14 cellular contexts compared by ENCODE assay signal in the genomic region with DNA sequence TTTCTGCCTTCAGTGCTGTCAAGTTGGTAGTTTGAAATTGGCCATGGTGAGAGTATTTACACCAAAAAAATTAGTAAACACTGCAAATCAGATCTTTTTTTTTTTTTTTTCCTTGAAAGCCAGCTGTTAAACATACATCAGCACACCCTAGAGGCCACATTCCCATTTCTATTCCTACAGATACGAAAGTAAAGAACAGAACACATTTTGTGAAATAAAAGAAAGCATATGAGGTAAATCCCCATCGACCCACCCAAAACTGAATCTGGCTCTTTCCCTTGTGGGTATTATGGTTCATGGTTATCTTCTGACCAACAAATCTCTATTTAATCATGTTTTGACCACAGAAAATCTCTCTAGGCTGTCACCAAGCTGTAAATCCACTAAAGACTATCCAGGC. TPM values are rescaled to one million over a fixed set of nuclear protein-coding genes. Genes with fewer than 3 reads are reported as not detected.
DNase-seq lines count a peak whose midpoint lies in the region; ATAC-seq and TF ChIP-seq lines count a peak whose summit lies in the region.
"Had no signal": no experiment of that assay in that cellular context is flagged by ENCODE, and none has a peak within 500 bp of the region (broad histone marks: within the 10 kb centered on the region; RNA-seq: fewer than 3 reads in every experiment).

No MANE protein-coding gene starts in this region.

- H3K4me1 Mint-ChIP-seq in activated CD8-positive, alpha-beta T cell treated with anti-CD3 and anti-CD28 coated beads for 36 hours (ENCODE audit: low read depth): peaks cover 4% of the 10 kb centered on the region

- POLR2A ChIA-PET in activated CD8-positive, alpha-beta T cell treated with anti-CD3 and anti-CD28 coated beads for 36 hours (lab: Charles Lee): no interaction called here

- no peaks in the 10 kb centered on the region for H3K27me3 Mint-ChIP-seq in activated CD8-positive, alpha-beta T cell treated with anti-CD3 and anti-CD28 coated beads for 36 hours
- H3K27me3 Mint-ChIP-seq: stimulated activated naive CD8-positive, alpha-beta T cell treated with anti-CD3 and anti-CD28 coated beads, Interleukin-15, amount 100 ng/mL, for 72 hours had no signal

- intact Hi-C loops in left colon (cut with DNase I, micrococcal nuclease): no loop called here
- intact Hi-C loops in activated CD8-positive, alpha-beta T cell treated with anti-CD3 and anti-CD28 coated beads for 36 hours (cut with micrococcal nuclease): no loop called here

- H3K4me3 Mint-ChIP-seq in activated CD8-positive, alpha-beta T cell treated with anti-CD3 and anti-CD28 coated beads for 36 hours: no peak overlapping the region
- H3K4me3 Mint-ChIP-seq: stimulated activated naive CD8-positive, alpha-beta T cell treated with anti-CD3 and anti-CD28 coated beads, Interleukin-15, amount 100 ng/mL, for 72 hours had no signal

- H3K4me3 ChIP-seq in cardiac fibroblast (replicated peaks in 1 of 2; ENCODE audit: low read depth in 2 of 2, low read length in 2 of 2): no peak overlapping the region
- H3K4me3 ChIP-seq: left lung had no signal

- no peaks in the 10 kb centered on the region for H3K9me3 Mint-ChIP-seq in activated CD8-positive, alpha-beta T cell treated with anti-CD3 and anti-CD28 coated beads for 36 hours
- H3K9me3 Mint-ChIP-seq: stimulated activated naive CD8-positive, alpha-beta T cell treated with anti-CD3 and anti-CD28 coated beads, Interleukin-15, amount 100 ng/mL, for 72 hours had no signal

- no peak overlapping the region for H3K27ac Mint-ChIP-seq in activated CD8-positive, alpha-beta T cell treated with anti-CD3 and anti-CD28 coated beads for 36 hours
- H3K27ac Mint-ChIP-seq: stimulated activated naive CD8-positive, alpha-beta T cell treated with anti-CD3 and anti-CD28 coated beads, Interleukin-15, amount 100 ng/mL, for 72 hours had no signal

- H3K27ac ChIP-seq in C4-2B: no peak overlapping the region
- H3K27ac ChIP-seq: left lung, parathyroid adenoma had no signal

- CTCF ChIA-PET in activated CD8-positive, alpha-beta T cell treated with anti-CD3 and anti-CD28 coated beads for 36 hours (lab: Charles Lee): interaction anchor here (1.0 to 1.3 kb wide), 3 partner anchors 13 to 90 kb away, joined by 3 read pairs; no protein-coding TSS in a partner anchor

- ATAC-seq in left colon (peak; percentile 33), GM19467 (IDR thresholded peaks at IDR 0.05; ENCODE audit: unreplicated experiment) (no peak), HG02884 (IDR thresholded peaks at IDR 0.05; ENCODE audit: unreplicated experiment) (no peak)
- no peak for ATAC-seq in activated CD8-positive, alpha-beta T cell treated with anti-CD3 and anti-CD28 coated beads for 36 hours
- ATAC-seq: left lung; stimulated activated naive CD8-positive, alpha-beta T cell treated with anti-CD3 and anti-CD28 coated beads, Interleukin-15, amount 100 ng/mL, for 72 hours had no signal

- peaks cover 31% of the 10 kb centered on the region for H3K36me3 Mint-ChIP-seq in activated CD8-positive, alpha-beta T cell treated with anti-CD3 and anti-CD28 coated beads for 36 hours (ENCODE audit: low read depth)

- TF ChIP-seq CTCF in C4-2B (conservative IDR thresholded peaks at IDR 0.05) (peak; percentile 16), LNCAP (IDR thresholded peaks at IDR 0.05) (peak; percentile 30; the same call in 1 of the 2 replicates), cardiac fibroblast (IDR thresholded peaks at IDR 0.05; ENCODE audit: low read depth, low read length) (peak; percentile 16)
- no peak for TF ChIP-seq CTCF in activated CD8-positive, alpha-beta T cell treated with anti-CD3 and anti-CD28 coated beads for 36 hours (IDR thresholded peaks at IDR 0.05)

- peak; percentile 34 to 64 for DNase-seq in cardiac fibroblast (ENCODE audit: low read depth in 2 of 2)
- DNase-seq in left colon: no peak
- no peak for DNase-seq in SKM-1 (lab: John Stamatoyannopoulos, UW; ENCODE audit: unreplicated experiment)
- DNase-seq in activated CD8-positive, alpha-beta T cell treated with anti-CD3 and anti-CD28 coated beads for 36 hours: no peak
- DNase-seq: activated T-cell treated with anti-CD3 and anti-CD28 coated beads, Interleukin-2, amount 50 U/mL, for 1 hour; left lung; SHP77; stimulated activated CD4-positive, alpha-beta T cell treated with anti-CD3 and anti-CD28 coated beads, Interleukin-4, amount 100 ng/mL, for 1 hour; stimulated activated naive CD8-positive, alpha-beta T cell treated with anti-CD3 and anti-CD28 coated beads, Interleukin-15, amount 100 ng/mL, for 72 hours had no signal

RNA-seq across cellular contexts. Expression of gene AP1AR, which starts 41.8 kb away (rescaled TPM):
- 10 to 100 TPM; 35.2 to 43.8 TPM for total RNA-seq in left colon
- total RNA-seq in activated CD8-positive, alpha-beta T cell treated with anti-CD3 and anti-CD28 coated beads for 36 hours: 10 to 100 TPM; 15.5 to 17.7 TPM

RNA-seq across cellular contexts. Expression of gene FAM241A, which starts 44.5 kb away (rescaled TPM):
- total RNA-seq in left colon: 1 to 10 TPM; 1.6 to 1.8 TPM
- 1 to 10 TPM; 4.1 to 4.5 TPM for total RNA-seq in activated CD8-positive, alpha-beta T cell treated with anti-CD3 and anti-CD28 coated beads for 36 hours

Comparison
In these comparisons a context has a peak if more than half of its experiments do, and no peak if none do; other contexts are left out.
1. DNase-seq: peak in cardiac fibroblast (2 of 2); none in left colon (0 of 2), SKM-1 (single experiment) and activated CD8-positive, alpha-beta T cell treated with anti-CD3 and anti-CD28 coated beads for 36 hours (single experiment).